8 cellular contexts compared by ENCODE assay signal in the genomic region with DNA sequence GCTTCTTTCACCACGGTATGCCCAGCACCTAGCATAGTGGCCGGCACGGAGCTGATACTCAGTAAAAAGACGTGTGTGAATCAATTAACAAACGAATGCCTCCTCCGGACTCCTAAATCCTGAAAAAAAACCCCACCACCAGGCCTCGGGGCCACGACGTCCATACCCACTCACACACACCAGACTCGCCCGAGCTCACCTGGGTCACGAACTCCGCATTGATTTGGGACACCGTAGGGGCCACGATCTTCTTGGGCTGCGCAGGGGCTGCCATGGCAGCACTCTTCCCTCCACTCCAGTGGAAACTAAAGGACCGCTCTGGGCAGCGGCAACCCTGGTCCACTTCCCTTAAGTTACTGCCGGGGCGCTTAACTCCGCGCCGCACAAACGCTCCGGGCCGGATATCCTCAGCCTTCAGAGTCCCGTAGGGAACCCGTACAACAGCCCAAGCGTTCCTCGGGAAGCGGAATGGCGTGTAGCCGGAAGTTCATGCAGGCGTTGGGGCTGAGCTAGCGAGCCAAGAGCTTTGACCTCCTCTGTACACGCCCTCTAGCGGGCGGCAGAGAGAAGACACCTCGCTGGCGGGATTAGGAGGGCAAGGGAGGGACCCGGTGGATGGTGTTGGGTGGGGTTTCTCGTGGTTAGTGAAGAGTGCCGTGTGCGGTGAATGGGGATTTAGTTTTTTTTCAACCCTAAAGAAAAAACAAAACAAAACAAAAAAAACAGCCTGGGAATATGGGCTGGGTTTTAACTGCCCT. TPM values are rescaled to one million over a fixed set of nuclear protein-coding genes. Genes with fewer than 3 reads are reported as not detected.
DNase-seq lines count a peak whose midpoint lies in the region; ATAC-seq and TF ChIP-seq lines count a peak whose summit lies in the region.

AQR (minus strand) TSS at position 403 of the 758 bp plus-strand sequence; CDS start at position 274, 129 bp downstream.

- H3K27me3 ChIP-seq in spleen (replicated peaks in 1 of 7), result no peaks in the 10 kb centered on the region

- no peaks in the 10 kb centered on the region for H3K9me3 ChIP-seq in spleen

- H3K4me1 Mint-ChIP-seq in immature natural killer cell, result peaks cover 36 to 54% of the 10 kb centered on the region in 2 donors

- peak; percentile 94 for DNase-seq in AG09309 (ENCODE audit: low read depth)
- peak; percentile 91 for DNase-seq in NCI-H2227 treated with DMSO at 0.1 percent for 48 hours (lab: John Stamatoyannopoulos, UW)
- peak; percentile 98 to 99 for DNase-seq in cardiac fibroblast (ENCODE audit: low read depth in 2 of 2)
- peak; percentile 83 to 91 (median 85) for DNase-seq in immature natural killer cell
- peak; percentile 99 for DNase-seq in spleen

- H3K36me3 ChIP-seq in spleen, result peaks cover 0 to 21% (median 0%) of the 10 kb centered on the region in 6 donors

- H3K4me3 ChIP-seq in AG09309 (ENCODE audit: control insufficient read depth, low read depth, low read length) (peak within 1 kb of the TSS; percentile 88), WI38 (ENCODE audit: low read depth, low read length) (peak within 1 kb of the TSS; percentile 84), cardiac fibroblast (replicated peaks in 1 of 2; ENCODE audit: low read depth in 2 of 2, low read length in 2 of 2) (peak within 1 kb of the TSS; percentile 89 to 99), spleen (peak within 1 kb of the TSS; percentile 77 to 94 (median 91))

- WGBS in spleen, 5 donors, result 0 to 2% (median 0%) methylated on average over 24 to 44 of the region's 44 CpGs

- H3K27ac ChIP-seq in spleen, result peak within 1 kb of the TSS; percentile 66 to 90 (median 84)

- H3K27ac Mint-ChIP-seq in immature natural killer cell, result peak within 1 kb of the TSS; percentile 84 to 97 (median 94)

- H3K27me3 Mint-ChIP-seq in immature natural killer cell (ENCODE audit: low read depth in 3 of 3), result peaks cover 4 to 10% (median 4%) of the 10 kb centered on the region in 3 donors

- peak within 1 kb of the TSS; percentile 97 to 100 (median 99) for H3K4me3 Mint-ChIP-seq in immature natural killer cell

- H3K36me3 Mint-ChIP-seq in immature natural killer cell, result peaks cover 0 to 4% (median 0%) of the 10 kb centered on the region in 3 donors

- H3K4me1 ChIP-seq in spleen, result peaks cover 19 to 56% (median 46%) of the 10 kb centered on the region in 6 donors

- intact Hi-C loops in spleen (cut with DNase I; ENCODE audit: low total_unique reads), result no loop called here

- TF ChIP-seq CTCF in AG09309 (IDR thresholded peaks at IDR 0.05; ENCODE audit: control insufficient read depth, insufficient read depth, low read depth, low read length, missing control alignments), result peak; percentile 91
- peak; percentile 74 for TF ChIP-seq CTCF in WI38 (IDR thresholded peaks at IDR 0.05; ENCODE audit: low read depth, low read length)
- TF ChIP-seq CTCF in cardiac fibroblast (IDR thresholded peaks at IDR 0.05; ENCODE audit: low read depth, low read length), result peak; percentile 80
- peak; percentile 79 to 98 (median 94) for TF ChIP-seq CTCF in spleen (IDR thresholded peaks at IDR 0.05 in 8 of 11, conservative IDR thresholded peaks at IDR 0.05 in 3 of 11)

- H3K9me3 Mint-ChIP-seq in immature natural killer cell, result no peaks in the 10 kb centered on the region

- TF ChIP-seq POLR2A in spleen (IDR thresholded peaks at IDR 0.05), result peak in 2 of 3 donors; percentile 34 to 45

- ATAC-seq in GM18909 (IDR thresholded peaks at IDR 0.05; ENCODE audit: poor library complexity, unreplicated experiment), result peak; percentile 98
- peak; percentile 97 for ATAC-seq in HG03175 (IDR thresholded peaks at IDR 0.05; ENCODE audit: unreplicated experiment)

RNA-seq across cellular contexts. Expression of gene AQR, which starts in this region (rescaled TPM):
- polyA plus RNA-seq in immature natural killer cell (10 to 100 TPM in 1 of 3 donors, 1 to 10 TPM in 2; 8.5 to 16.2 (median 9.9) TPM), spleen (10 to 100 TPM in 2 of 3 donors, 1 to 10 TPM in 1; 10.0 to 16.8 (median 14.4) TPM)
- 10 to 100 TPM; 30.9 to 38.2 (median 33.8) TPM for total RNA-seq in spleen

Comparison
In these comparisons a context has a peak if more than half of its experiments do, and no peak if none do; other contexts are left out.
1. Peak in every context shown above with its lines: DNase-seq, ATAC-seq, H3K4me3 ChIP-seq and H3K27ac ChIP-seq.